14 cellular contexts compared by ENCODE assay signal in the genomic region with DNA sequence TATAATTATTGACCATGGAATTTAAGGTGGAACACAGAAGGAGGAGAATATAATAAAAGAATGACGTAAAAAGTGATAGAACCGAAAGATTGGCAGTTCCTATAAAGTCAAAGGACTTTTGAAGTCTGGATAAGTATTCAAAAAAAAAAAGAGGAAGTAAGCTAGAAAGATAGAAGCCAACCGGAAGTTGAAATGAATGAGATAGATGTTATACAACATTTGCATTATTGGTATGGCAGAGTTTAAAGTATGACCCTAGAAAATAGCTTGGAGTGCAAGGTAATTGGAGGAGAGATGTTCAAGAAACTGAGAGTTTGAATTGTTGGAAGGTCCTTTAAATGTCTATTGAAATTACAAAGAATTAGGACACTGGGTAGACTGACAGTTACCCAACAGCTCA.
DNase-seq lines count a peak whose midpoint lies in the region; ATAC-seq lines count a peak whose summit lies in the region.
"Had no signal": no experiment of that assay in that cellular context is flagged by ENCODE, and none has a peak within 500 bp of the region (broad histone marks: within the 10 kb centered on the region; RNA-seq: fewer than 3 reads in every experiment).

No MANE protein-coding gene starts in this region.

- H3K36me3 Mint-ChIP-seq in memory B cell, result peaks cover 5% of the 10 kb centered on the region
- H3K36me3 Mint-ChIP-seq in stimulated activated memory B cell treated with anti-CD40 and anti-IgM and Interleukin-4, amounts not matched to agents 10 μg/mL and 1 μg/mL and 100 μg/mL, for 72 hours, result peaks cover 11% of the 10 kb centered on the region
- H3K36me3 Mint-ChIP-seq: activated naive CD4-positive, alpha-beta T cell treated with anti-CD3 and anti-CD28 coated beads, Interleukin-2, amount 10 ng/mL, durations not matched to agents 7 days and 5 days had no signal

- DNase-seq in NOMO-1 treated with DMSO at 0.1 percent for 48 hours (lab: John Stamatoyannopoulos, UW; ENCODE audit: unreplicated experiment) (peak; percentile 65), memory B cell (ENCODE audit: low spot score in 2 of 2) (peak in 1 of 2 donors; percentile 2), RKO (ENCODE audit: low spot score) (no peak), NCI-H446 (lab: John Stamatoyannopoulos, UW) (no peak)
- DNase-seq: activated naive CD4-positive, alpha-beta T cell treated with anti-CD3 and anti-CD28 coated beads, Interleukin-2, amount 10 ng/mL, durations not matched to agents 7 days and 5 days; body of pancreas; dermis blood vessel endothelial cell; erythroblast; NCI-H2081; NCI-H526 treated with DMSO at 0.1 percent for 48 hours; T-helper 17 cell had no signal

- H3K4me1 Mint-ChIP-seq in memory B cell, result no peaks in the 10 kb centered on the region
- H3K4me1 Mint-ChIP-seq in stimulated activated memory B cell treated with anti-CD40 and anti-IgM and Interleukin-4, amounts not matched to agents 10 μg/mL and 1 μg/mL and 100 μg/mL, for 72 hours, result no peaks in the 10 kb centered on the region
- H3K4me1 Mint-ChIP-seq: activated naive CD4-positive, alpha-beta T cell treated with anti-CD3 and anti-CD28 coated beads, Interleukin-2, amount 10 ng/mL, durations not matched to agents 7 days and 5 days; T-helper 17 cell had no signal

- no peaks in the 10 kb centered on the region for H3K9me3 Mint-ChIP-seq in memory B cell
- no peaks in the 10 kb centered on the region for H3K9me3 Mint-ChIP-seq in stimulated activated memory B cell treated with anti-CD40 and anti-IgM and Interleukin-4, amounts not matched to agents 10 μg/mL and 1 μg/mL and 100 μg/mL, for 72 hours
- H3K9me3 Mint-ChIP-seq: activated naive CD4-positive, alpha-beta T cell treated with anti-CD3 and anti-CD28 coated beads, Interleukin-2, amount 10 ng/mL, durations not matched to agents 7 days and 5 days had no signal

- H3K4me3 Mint-ChIP-seq in memory B cell, result no peak overlapping the region
- H3K4me3 Mint-ChIP-seq in stimulated activated memory B cell treated with anti-CD40 and anti-IgM and Interleukin-4, amounts not matched to agents 10 μg/mL and 1 μg/mL and 100 μg/mL, for 72 hours, result no peak overlapping the region
- H3K4me3 Mint-ChIP-seq: activated naive CD4-positive, alpha-beta T cell treated with anti-CD3 and anti-CD28 coated beads, Interleukin-2, amount 10 ng/mL, durations not matched to agents 7 days and 5 days; T-helper 17 cell had no signal

- H3K27ac Mint-ChIP-seq in memory B cell, result no peak overlapping the region
- no peak overlapping the region for H3K27ac Mint-ChIP-seq in stimulated activated memory B cell treated with anti-CD40 and anti-IgM and Interleukin-4, amounts not matched to agents 10 μg/mL and 1 μg/mL and 100 μg/mL, for 72 hours
- H3K27ac Mint-ChIP-seq: activated naive CD4-positive, alpha-beta T cell treated with anti-CD3 and anti-CD28 coated beads, Interleukin-2, amount 10 ng/mL, durations not matched to agents 7 days and 5 days; T-helper 17 cell had no signal

- no peaks in the 10 kb centered on the region for H3K27me3 Mint-ChIP-seq in memory B cell
- no peaks in the 10 kb centered on the region for H3K27me3 Mint-ChIP-seq in stimulated activated memory B cell treated with anti-CD40 and anti-IgM and Interleukin-4, amounts not matched to agents 10 μg/mL and 1 μg/mL and 100 μg/mL, for 72 hours
- H3K27me3 Mint-ChIP-seq: activated naive CD4-positive, alpha-beta T cell treated with anti-CD3 and anti-CD28 coated beads, Interleukin-2, amount 10 ng/mL, durations not matched to agents 7 days and 5 days; T-helper 17 cell had no signal

- ATAC-seq in GM18870 (IDR thresholded peaks at IDR 0.05; ENCODE audit: unreplicated experiment) (peak; percentile 73), HG03135 (IDR thresholded peaks at IDR 0.05; ENCODE audit: unreplicated experiment) (peak; percentile 89), memory B cell (ENCODE audit: low read depth) (peak; percentile 79)
- no peak for ATAC-seq in stimulated activated memory B cell treated with anti-CD40 and anti-IgM and Interleukin-4, amounts not matched to agents 10 μg/mL and 1 μg/mL and 100 μg/mL, for 72 hours
- ATAC-seq: body of pancreas, T-helper 17 cell had no signal
